In genomic region chr6:133097208-133097607, GRCh38 we compare ENCODE assay signal across 2 cellular contexts.
TF ChIP-seq lines count a peak whose summit lies in the region.

No MANE protein-coding gene starts in this region.

TF ChIP-seq in GM23338, 12 proteins besides CTCF, POLR2A, EP300 and RAD21:
- no peak for TF ChIP-seq ZNF462 (CRISPR knock-in tag; IDR thresholded peaks at IDR 0.05)
- no peak for TF ChIP-seq STAT1 (IDR thresholded peaks at IDR 0.05; ENCODE audit: unreplicated experiment)
- no peak for TF ChIP-seq CREB1 (CRISPR knock-in tag; IDR thresholded peaks at IDR 0.05; ENCODE audit: low read depth)
- TF ChIP-seq ZNF114 (CRISPR knock-in tag; IDR thresholded peaks at IDR 0.05) = no peak
- no peak for TF ChIP-seq ZNF331 (CRISPR knock-in tag; IDR thresholded peaks at IDR 0.05; ENCODE audit: low read depth)
- no peak for TF ChIP-seq NANOG (IDR thresholded peaks at IDR 0.05; ENCODE audit: borderline replicate concordance)
- TF ChIP-seq REST (IDR thresholded peaks at IDR 0.05; ENCODE audit: unreplicated experiment) = no peak
- TF ChIP-seq EZH2 (IDR thresholded peaks at IDR 0.05; ENCODE audit: low read depth, unreplicated experiment) = no peak
- TF ChIP-seq, protein P1, sequence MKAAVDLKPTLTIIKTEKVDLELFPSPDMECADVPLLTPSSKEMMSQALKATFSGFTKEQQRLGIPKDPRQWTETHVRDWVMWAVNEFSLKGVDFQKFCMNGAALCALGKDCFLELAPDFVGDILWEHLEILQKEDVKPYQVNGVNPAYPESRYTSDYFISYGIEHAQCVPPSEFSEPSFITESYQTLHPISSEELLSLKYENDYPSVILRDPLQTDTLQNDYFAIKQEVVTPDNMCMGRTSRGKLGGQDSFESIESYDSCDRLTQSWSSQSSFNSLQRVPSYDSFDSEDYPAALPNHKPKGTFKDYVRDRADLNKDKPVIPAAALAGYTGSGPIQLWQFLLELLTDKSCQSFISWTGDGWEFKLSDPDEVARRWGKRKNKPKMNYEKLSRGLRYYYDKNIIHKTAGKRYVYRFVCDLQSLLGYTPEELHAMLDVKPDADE (IDR thresholded peaks at IDR 0.05) = no peak

TF ChIP-seq in H1, 55 proteins besides CTCF, POLR2A, EP300 and RAD21:
- TF ChIP-seq, protein P2, sequence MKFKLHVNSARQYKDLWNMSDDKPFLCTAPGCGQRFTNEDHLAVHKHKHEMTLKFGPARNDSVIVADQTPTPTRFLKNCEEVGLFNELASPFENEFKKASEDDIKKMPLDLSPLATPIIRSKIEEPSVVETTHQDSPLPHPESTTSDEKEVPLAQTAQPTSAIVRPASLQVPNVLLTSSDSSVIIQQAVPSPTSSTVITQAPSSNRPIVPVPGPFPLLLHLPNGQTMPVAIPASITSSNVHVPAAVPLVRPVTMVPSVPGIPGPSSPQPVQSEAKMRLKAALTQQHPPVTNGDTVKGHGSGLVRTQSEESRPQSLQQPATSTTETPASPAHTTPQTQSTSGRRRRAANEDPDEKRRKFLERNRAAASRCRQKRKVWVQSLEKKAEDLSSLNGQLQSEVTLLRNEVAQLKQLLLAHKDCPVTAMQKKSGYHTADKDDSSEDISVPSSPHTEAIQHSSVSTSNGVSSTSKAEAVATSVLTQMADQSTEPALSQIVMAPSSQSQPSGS (IDR thresholded peaks at IDR 0.05; ENCODE audit: low read length) = no peak
- no peak for TF ChIP-seq RXRA (IDR thresholded peaks at IDR 0.05; ENCODE audit: insufficient read depth, low read depth, low read length)
- no peak for TF ChIP-seq YY1 (IDR thresholded peaks at IDR 0.05; ENCODE audit: low read depth, low read length)
- no peak for TF ChIP-seq SIRT6 (IDR thresholded peaks at IDR 0.05; ENCODE audit: low read length)
- no peak for TF ChIP-seq RNF2 (IDR thresholded peaks at IDR 0.05; ENCODE audit: borderline replicate concordance, low read depth, low read length, missing control alignments, poor library complexity, severe bottlenecking)
TF ChIP-seq in H1: peak in this region for 0.
